In the genomic region with DNA sequence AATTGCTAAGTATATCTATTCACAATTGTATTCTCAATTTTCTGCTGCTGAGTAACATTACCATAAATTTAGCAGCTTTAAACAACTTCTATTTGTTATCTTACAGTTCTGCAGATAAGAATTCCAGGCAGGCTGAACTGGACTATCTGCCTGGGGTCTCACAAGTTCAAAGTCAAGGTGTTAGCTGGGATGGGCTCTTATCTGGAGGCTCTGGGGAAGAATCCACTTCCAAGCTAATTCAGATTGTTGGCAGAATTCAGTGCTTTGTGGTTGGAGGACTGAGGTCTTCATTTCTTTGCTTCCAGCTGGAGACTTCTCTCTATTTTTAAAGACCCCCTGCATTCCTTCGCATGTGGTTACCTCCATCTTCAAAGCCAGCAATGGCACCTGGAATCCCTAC, we compare ENCODE assay signal across 28 cellular contexts.
"Had no signal": no experiment of that assay in that cellular context is flagged by ENCODE, and none has a peak within 500 bp of the region (broad histone marks: within the 10 kb centered on the region; RNA-seq: fewer than 3 reads in every experiment).

No MANE protein-coding gene starts in this region.

- H3K27me3 ChIP-seq: stomach, suprapubic skin, testis, thyroid gland, tibial artery, tibial nerve, transverse colon, upper lobe of left lung, upper lobe of right lung, uterus, vagina had no signal

- H3K4me3 Mint-ChIP-seq: stimulated activated effector memory CD8-positive, alpha-beta T cell treated with anti-CD3 and anti-CD28 coated beads, Interleukin-12 subunit alpha, Interleukin-12 subunit beta, amount 100 ng/mL, for 72 hours; stimulated activated memory B cell treated with anti-CD40 and anti-IgM and Interleukin-4, amounts not matched to agents 10 μg/mL and 1 μg/mL and 100 μg/mL, for 72 hours; stimulated activated naive B cell treated with anti-CD40 and anti-IgM and Interleukin-4, amounts not matched to agents 10 μg/mL and 1 μg/mL and 100 μg/mL, for 72 hours; stimulated activated naive CD8-positive, alpha-beta T cell treated with anti-CD3 and anti-CD28 coated beads, Interleukin-15, amount 100 ng/mL, for 72 hours; stimulated activated naive CD8-positive, alpha-beta T cell treated with anti-CD3 and anti-CD28 coated beads, Interleukin-15, Interleukin-2, amounts not matched to agents 100 ng/mL and 50 ng/mL, for 24 hours; type B pancreatic cell had no signal

- H3K4me1 ChIP-seq: stomach, suprapubic skin, testis, thyroid gland, tibial artery, tibial nerve, transverse colon, upper lobe of left lung, upper lobe of right lung, uterus, vagina had no signal

- DNase-seq: stimulated activated CD4-positive, alpha-beta T cell treated with anti-CD3 and anti-CD28 coated beads, Interleukin-2, amount 100 ng/mL, for 48 hours; stimulated activated CD4-positive, alpha-beta T cell treated with anti-CD3 and anti-CD28 coated beads, Interleukin-4, amount 100 ng/mL, for 1 hour; stimulated activated CD4-positive, alpha-beta T cell treated with anti-CD3 and anti-CD28 coated beads, Interleukin-4, amount 100 ng/mL, for 24 hours; stimulated activated CD4-positive, alpha-beta T cell treated with anti-CD3 and anti-CD28 coated beads, Interleukin-4, amount 100 ng/mL, for 4 hours; stimulated activated CD8-positive, alpha-beta memory T cell treated with anti-CD3 and anti-CD28 coated beads, Interleukin-4, amount 100 ng/mL, for 48 hours; stimulated activated naive B cell treated with anti-CD40 and anti-IgM and Interleukin-4, amounts not matched to agents 10 μg/mL and 1 μg/mL and 100 μg/mL, for 72 hours; stimulated activated naive CD4-positive, alpha-beta T cell; stimulated activated naive CD4-positive, alpha-beta T cell treated with Interleukin-2 at 50 U/mL for 16 hours; stimulated activated naive CD8-positive, alpha-beta T cell treated with anti-CD3 and anti-CD28 coated beads, Interleukin-15, amount 100 ng/mL, for 72 hours; stimulated activated naive CD8-positive, alpha-beta T cell treated with anti-CD3 and anti-CD28 coated beads, Interleukin-15, Interleukin-2, amounts not matched to agents 100 U/mL and 50 U/mL, for 24 hours; stomach; substantia nigra; testis; thyroid gland; tibial artery; transverse colon; trophoblast cell; upper lobe of left lung; upper lobe of right lung; uterus had no signal

- H3K9me3 ChIP-seq: suprapubic skin, testis, thoracic aorta, thyroid gland, tibial artery, transverse colon, upper lobe of left lung, upper lobe of right lung, uterus, vagina had no signal

- ATAC-seq: stimulated activated effector memory CD8-positive, alpha-beta T cell treated with anti-CD3 and anti-CD28 coated beads, Interleukin-12 subunit alpha, Interleukin-12 subunit beta, amount 100 ng/mL, for 72 hours; stimulated activated memory B cell treated with anti-CD40 and anti-IgM and Interleukin-4, amounts not matched to agents 10 μg/mL and 1 μg/mL and 100 μg/mL, for 72 hours; stimulated activated naive B cell treated with anti-CD40 and anti-IgM and Interleukin-4, amounts not matched to agents 10 μg/mL and 1 μg/mL and 100 μg/mL, for 72 hours; stimulated activated naive CD8-positive, alpha-beta T cell treated with anti-CD3 and anti-CD28 coated beads, Interleukin-15, amount 100 ng/mL, for 72 hours; stimulated activated naive CD8-positive, alpha-beta T cell treated with anti-CD3 and anti-CD28 coated beads, Interleukin-15, Interleukin-2, amounts not matched to agents 100 U/mL and 50 U/mL, for 24 hours; upper lobe of right lung had no signal

- H3K27ac Mint-ChIP-seq: stimulated activated effector memory CD8-positive, alpha-beta T cell treated with anti-CD3 and anti-CD28 coated beads, Interleukin-12 subunit alpha, Interleukin-12 subunit beta, amount 100 ng/mL, for 72 hours; stimulated activated memory B cell treated with anti-CD40 and anti-IgM and Interleukin-4, amounts not matched to agents 10 μg/mL and 1 μg/mL and 100 μg/mL, for 72 hours; stimulated activated naive B cell treated with anti-CD40 and anti-IgM and Interleukin-4, amounts not matched to agents 10 μg/mL and 1 μg/mL and 100 μg/mL, for 72 hours; stimulated activated naive CD8-positive, alpha-beta T cell treated with anti-CD3 and anti-CD28 coated beads, Interleukin-15, amount 100 ng/mL, for 72 hours; stimulated activated naive CD8-positive, alpha-beta T cell treated with anti-CD3 and anti-CD28 coated beads, Interleukin-15, Interleukin-2, amounts not matched to agents 100 ng/mL and 50 ng/mL, for 24 hours; type B pancreatic cell had no signal

- H3K27me3 Mint-ChIP-seq: stimulated activated memory B cell treated with anti-CD40 and anti-IgM and Interleukin-4, amounts not matched to agents 10 μg/mL and 1 μg/mL and 100 μg/mL, for 72 hours; stimulated activated naive B cell treated with anti-CD40 and anti-IgM and Interleukin-4, amounts not matched to agents 10 μg/mL and 1 μg/mL and 100 μg/mL, for 72 hours; stimulated activated naive CD8-positive, alpha-beta T cell treated with anti-CD3 and anti-CD28 coated beads, Interleukin-15, amount 100 ng/mL, for 72 hours; stimulated activated naive CD8-positive, alpha-beta T cell treated with anti-CD3 and anti-CD28 coated beads, Interleukin-15, Interleukin-2, amounts not matched to agents 100 ng/mL and 50 ng/mL, for 24 hours; type B pancreatic cell had no signal

- H3K36me3 ChIP-seq: stomach, suprapubic skin, thoracic aorta, thyroid gland, tibial artery, tibial nerve, transverse colon, upper lobe of left lung, upper lobe of right lung, uterus, vagina had no signal

- H3K4me3 ChIP-seq: stomach, suprapubic skin, testis, thoracic aorta, thyroid gland, tibial artery, tibial nerve, transverse colon, upper lobe of left lung, upper lobe of right lung, uterus, vagina had no signal

- H3K27ac ChIP-seq: stomach, suprapubic skin, testis, thoracic aorta, thyroid gland, tibial artery, tibial nerve, transverse colon, upper lobe of left lung, upper lobe of right lung, uterus, vagina had no signal

- H3K36me3 Mint-ChIP-seq: stimulated activated effector memory CD8-positive, alpha-beta T cell treated with anti-CD3 and anti-CD28 coated beads, Interleukin-12 subunit alpha, Interleukin-12 subunit beta, amount 100 ng/mL, for 72 hours; stimulated activated memory B cell treated with anti-CD40 and anti-IgM and Interleukin-4, amounts not matched to agents 10 μg/mL and 1 μg/mL and 100 μg/mL, for 72 hours; stimulated activated naive B cell treated with anti-CD40 and anti-IgM and Interleukin-4, amounts not matched to agents 10 μg/mL and 1 μg/mL and 100 μg/mL, for 72 hours; type B pancreatic cell had no signal

- H3K4me1 Mint-ChIP-seq: stimulated activated effector memory CD8-positive, alpha-beta T cell treated with anti-CD3 and anti-CD28 coated beads, Interleukin-12 subunit alpha, Interleukin-12 subunit beta, amount 100 ng/mL, for 72 hours; stimulated activated memory B cell treated with anti-CD40 and anti-IgM and Interleukin-4, amounts not matched to agents 10 μg/mL and 1 μg/mL and 100 μg/mL, for 72 hours; stimulated activated naive B cell treated with anti-CD40 and anti-IgM and Interleukin-4, amounts not matched to agents 10 μg/mL and 1 μg/mL and 100 μg/mL, for 72 hours; stimulated activated naive CD8-positive, alpha-beta T cell treated with anti-CD3 and anti-CD28 coated beads, Interleukin-15, amount 100 ng/mL, for 72 hours had no signal
